ENCODE assay signal across 24 cellular contexts in the genomic region with DNA sequence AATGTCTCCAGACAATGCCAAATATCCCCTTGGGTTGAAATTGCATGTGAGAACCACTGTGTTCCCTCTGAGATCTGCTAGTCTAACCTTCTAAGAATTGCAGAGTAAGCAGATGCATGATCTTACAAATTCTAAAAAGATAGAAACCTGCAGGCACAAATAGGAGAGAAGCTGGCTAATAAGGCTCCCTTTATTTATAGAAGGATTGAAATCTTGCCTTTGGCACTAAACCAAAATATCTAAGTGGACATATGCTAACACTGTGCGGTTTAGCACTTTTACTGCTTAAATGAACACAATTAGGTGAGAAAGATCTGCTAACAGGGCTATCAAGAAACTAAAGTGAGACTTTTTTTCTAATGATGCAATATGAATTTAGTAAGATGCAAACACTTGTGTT.
"Had no signal": no experiment of that assay in that cellular context is flagged by ENCODE, and none has a peak within 500 bp of the region (broad histone marks: within the 10 kb centered on the region; RNA-seq: fewer than 3 reads in every experiment).

No MANE protein-coding gene starts in this region.

- H3K9me3 ChIP-seq: ascending aorta, esophagus squamous epithelium, gastrocnemius medialis, pancreas, psoas muscle, thoracic aorta, vagina had no signal

- H3K4me1 ChIP-seq: ascending aorta, esophagus squamous epithelium, pancreas, psoas muscle, vagina had no signal

- H3K4me3 ChIP-seq: ascending aorta, coronary artery, esophagus squamous epithelium, gastrocnemius medialis, pancreas, psoas muscle, thoracic aorta, vagina had no signal

- H3K4me1 Mint-ChIP-seq: activated CD4-positive, alpha-beta T cell treated with anti-CD3 and anti-CD28 coated beads, Interleukin-2, amount 10 ng/mL, durations not matched to agents 7 days and 5 days; activated naive CD4-positive, alpha-beta T cell treated with anti-CD3 and anti-CD28 coated beads, Interleukin-2, amount 50 U/mL, for 24 hours; natural killer cell had no signal

- DNase-seq: activated CD4-positive, alpha-beta T cell treated with anti-CD3 and anti-CD28 coated beads, Interleukin-2, amount 10 ng/mL, durations not matched to agents 7 days and 5 days; activated CD8-positive, alpha-beta T cell treated with anti-CD3 and anti-CD28 coated beads, Interleukin-2, amount 10 ng/mL, durations not matched to agents 7 days and 5 days; activated gamma-delta T cell treated with Interleukin-2 at 50 U/mL for 16 hours; central memory CD4-positive, alpha-beta T cell; esophagus squamous epithelium; gastrocnemius medialis; head of caudate nucleus; hypothalamus; left cardiac atrium; midbrain; natural killer cell; pancreas; psoas muscle; right cardiac atrium; stimulated activated CD4-positive, alpha-beta T cell treated with anti-CD3 and anti-CD28 coated beads, Interleukin-4, amount 100 ng/mL, for 24 hours; stimulated activated naive CD4-positive, alpha-beta T cell treated with Interleukin-2 at 50 U/mL for 16 hours had no signal

- H3K27ac Mint-ChIP-seq: activated CD4-positive, alpha-beta T cell treated with anti-CD3 and anti-CD28 coated beads, Interleukin-2, amount 10 ng/mL, durations not matched to agents 7 days and 5 days; activated CD8-positive, alpha-beta T cell treated with anti-CD3 and anti-CD28 coated beads, Interleukin-2, amount 10 ng/mL, durations not matched to agents 7 days and 5 days; activated naive CD4-positive, alpha-beta T cell treated with anti-CD3 and anti-CD28 coated beads, Interleukin-2, amount 50 U/mL, for 24 hours; natural killer cell; type B pancreatic cell had no signal

- H3K36me3 ChIP-seq: ascending aorta, gastrocnemius medialis, pancreas, thoracic aorta, vagina had no signal

- ATAC-seq: activated CD4-positive, CD25-positive, alpha-beta regulatory T cell treated with anti-CD3 and anti-CD28 coated beads, Interleukin-2, amount 50 U/mL, for 24 hours; activated CD8-positive, alpha-beta T cell treated with anti-CD3 and anti-CD28 coated beads, Interleukin-2, amount 10 ng/mL, durations not matched to agents 7 days and 5 days; gastrocnemius medialis; left cardiac atrium; natural killer cell; pancreas; psoas muscle; right cardiac atrium had no signal

- H3K27me3 Mint-ChIP-seq: activated CD4-positive, alpha-beta T cell treated with anti-CD3 and anti-CD28 coated beads, Interleukin-2, amount 10 ng/mL, durations not matched to agents 7 days and 5 days; activated naive CD4-positive, alpha-beta T cell treated with anti-CD3 and anti-CD28 coated beads, Interleukin-2, amount 50 U/mL, for 24 hours; type B pancreatic cell had no signal

- H3K27ac ChIP-seq: ascending aorta, coronary artery, esophagus squamous epithelium, gastrocnemius medialis, pancreas, psoas muscle, thoracic aorta, vagina, VCaP had no signal

- H3K36me3 Mint-ChIP-seq: activated naive CD4-positive, alpha-beta T cell treated with anti-CD3 and anti-CD28 coated beads, Interleukin-2, amount 50 U/mL, for 24 hours; natural killer cell had no signal

- H3K4me3 Mint-ChIP-seq: activated CD4-positive, alpha-beta T cell treated with anti-CD3 and anti-CD28 coated beads, Interleukin-2, amount 10 ng/mL, durations not matched to agents 7 days and 5 days; activated CD8-positive, alpha-beta T cell treated with anti-CD3 and anti-CD28 coated beads, Interleukin-2, amount 10 ng/mL, durations not matched to agents 7 days and 5 days; activated naive CD4-positive, alpha-beta T cell treated with anti-CD3 and anti-CD28 coated beads, Interleukin-2, amount 50 U/mL, for 24 hours; natural killer cell; type B pancreatic cell had no signal

- H3K9me3 Mint-ChIP-seq: activated CD4-positive, alpha-beta T cell treated with anti-CD3 and anti-CD28 coated beads, Interleukin-2, amount 10 ng/mL, durations not matched to agents 7 days and 5 days; activated naive CD4-positive, alpha-beta T cell treated with anti-CD3 and anti-CD28 coated beads, Interleukin-2, amount 50 U/mL, for 24 hours; natural killer cell; type B pancreatic cell had no signal
